ENCODE assay signal across 14 cellular contexts in the genomic region with DNA sequence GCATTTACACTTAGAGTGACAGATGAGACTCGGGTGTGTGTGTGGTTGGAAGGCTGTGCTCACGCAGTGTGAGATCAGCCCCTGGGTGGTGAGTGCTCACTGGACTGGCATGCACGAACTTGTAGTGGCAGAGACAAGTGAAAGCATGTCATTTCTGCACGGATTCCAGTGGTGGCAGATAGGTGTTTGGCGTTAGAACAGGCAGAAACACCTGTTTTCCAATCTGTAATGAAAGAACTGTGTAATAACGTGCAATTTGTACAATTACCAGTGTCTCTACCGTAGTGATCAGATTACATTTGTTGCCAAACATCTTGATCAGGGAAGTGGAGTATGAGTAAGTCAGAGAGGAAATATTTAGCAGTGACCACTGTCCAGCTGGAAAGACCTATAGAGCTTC. TPM values are rescaled to one million over a fixed set of nuclear protein-coding genes. Genes with fewer than 3 reads are reported as not detected.
DNase-seq lines count a peak whose midpoint lies in the region; ATAC-seq, FAIRE-seq and TF ChIP-seq lines count a peak whose summit lies in the region.
"Had no signal": no experiment of that assay in that cellular context is flagged by ENCODE, and none has a peak within 500 bp of the region (broad histone marks: within the 10 kb centered on the region; RNA-seq: fewer than 3 reads in every experiment).

No MANE protein-coding gene starts in this region.

- H3K27ac ChIP-seq in breast epithelium (no peak overlapping the region), SK-N-SH (ENCODE audit: low read depth in 2 of 2, low read length in 1 of 2) (no peak overlapping the region), kidney (ENCODE audit: low read depth in 2 of 2, low read length in 2 of 2) (no peak overlapping the region)
- H3K27ac ChIP-seq: uterus had no signal

- peak overlapping the region; percentile 49; the same call in 1 of the 2 replicates for H3K4me2 ChIP-seq in SK-N-SH

- no peak for TF ChIP-seq POLR2A in breast epithelium (IDR thresholded peaks at IDR 0.05)
- TF ChIP-seq POLR2A in erythroblast (IDR thresholded peaks at IDR 0.05; ENCODE audit: low read length) = no peak

- no peak for ATAC-seq in stimulated activated effector memory CD8-positive, alpha-beta T cell treated with anti-CD3 and anti-CD28 coated beads, Interleukin-12 subunit alpha, Interleukin-12 subunit beta, amount 100 ng/mL, for 72 hours
- ATAC-seq: natural killer cell treated with Interleukin-12 subunit alpha and Interleukin-12 subunit beta and Interleukin-15 and Interleukin-18, amount 100 ng/mL, for 72 hours had no signal

- H3K4me1 ChIP-seq in breast epithelium (peaks cover 0 to 7% of the 10 kb centered on the region in 2 donors), SK-N-SH (ENCODE audit: control insufficient read depth in 1 of 2, insufficient read depth in 2 of 2, low read depth in 1 of 2, low read length in 1 of 2) (no peaks in the 10 kb centered on the region), kidney (ENCODE audit: control insufficient read depth in 1 of 2, insufficient read depth in 1 of 2, low read depth in 1 of 2, low read length in 2 of 2) (peaks cover 4 to 11% of the 10 kb centered on the region in 2 donors)
- H3K4me1 ChIP-seq: uterus had no signal

- H3K9me3 ChIP-seq in breast epithelium = no peaks in the 10 kb centered on the region
- no peaks in the 10 kb centered on the region for H3K9me3 ChIP-seq in SK-N-SH
- H3K9me3 ChIP-seq in kidney (ENCODE audit: control insufficient read depth in 1 of 2, low read length in 2 of 2) = no peaks in the 10 kb centered on the region
- H3K9me3 ChIP-seq: uterus had no signal

- H3K9ac ChIP-seq in SK-N-SH (no peak overlapping the region), kidney (ENCODE audit: low read length in 2 of 2) (no peak overlapping the region)

- H3K27ac Mint-ChIP-seq in MCF 10A (ENCODE audit: low read depth, unreplicated experiment) = peak overlapping the region; percentile 82
- H3K27ac Mint-ChIP-seq in stimulated activated effector memory CD8-positive, alpha-beta T cell treated with anti-CD3 and anti-CD28 coated beads, Interleukin-12 subunit alpha, Interleukin-12 subunit beta, amount 100 ng/mL, for 72 hours = peak overlapping the region; percentile 51

- H3K4me3 Mint-ChIP-seq in MCF 10A (ENCODE audit: unreplicated experiment) = peak overlapping the region; percentile 59
- H3K4me3 Mint-ChIP-seq in stimulated activated effector memory CD8-positive, alpha-beta T cell treated with anti-CD3 and anti-CD28 coated beads, Interleukin-12 subunit alpha, Interleukin-12 subunit beta, amount 100 ng/mL, for 72 hours = no peak overlapping the region
- H3K4me3 Mint-ChIP-seq: natural killer cell treated with Interleukin-12 subunit alpha and Interleukin-12 subunit beta and Interleukin-15 and Interleukin-18, amount 100 ng/mL, for 72 hours had no signal

- no peaks in the 10 kb centered on the region for H3K9me3 Mint-ChIP-seq in MCF 10A (ENCODE audit: unreplicated experiment)
- no peaks in the 10 kb centered on the region for H3K9me3 Mint-ChIP-seq in stimulated activated effector memory CD8-positive, alpha-beta T cell treated with anti-CD3 and anti-CD28 coated beads, Interleukin-12 subunit alpha, Interleukin-12 subunit beta, amount 100 ng/mL, for 72 hours
- H3K9me3 Mint-ChIP-seq: natural killer cell treated with Interleukin-12 subunit alpha and Interleukin-12 subunit beta and Interleukin-15 and Interleukin-18, amount 100 ng/mL, for 72 hours had no signal

- peaks cover 11% of the 10 kb centered on the region for H3K4me1 Mint-ChIP-seq in MCF 10A (ENCODE audit: insufficient read depth, unreplicated experiment)
- peaks cover 24% of the 10 kb centered on the region for H3K4me1 Mint-ChIP-seq in stimulated activated effector memory CD8-positive, alpha-beta T cell treated with anti-CD3 and anti-CD28 coated beads, Interleukin-12 subunit alpha, Interleukin-12 subunit beta, amount 100 ng/mL, for 72 hours

- no peak for FAIRE-seq in kidney (lab: Jason Lieb, UNC)
- FAIRE-seq: islet of Langerhans had no signal

- POLR2A ChIA-PET in MCF 10A (lab: Yijun Ruan, JAX) (interaction anchor here (0.5 to 2.8 kb wide), 9 partner anchors 7 to 188 kb away, joined by 3 to 9 read pairs (median 3); partner anchors contain the start of genes CUL4A, LAMP1 and PCID2), SK-N-SH (lab: Yijun Ruan, JAX) (no interaction called here)

- H3K4me3 ChIP-seq in breast epithelium (no peak overlapping the region), SK-N-SH (ENCODE audit: low read depth in 2 of 2, low read length in 1 of 2) (no peak overlapping the region), fibroblast of the aortic adventitia (ENCODE audit: low read depth, low read length) (no peak overlapping the region), kidney (ENCODE audit: low read length in 2 of 2) (no peak overlapping the region)
- H3K4me3 ChIP-seq: uterus had no signal

- peaks cover 68% of the 10 kb centered on the region for H4K20me1 ChIP-seq in SK-N-SH (ENCODE audit: insufficient read depth)

- H3K36me3 ChIP-seq in breast epithelium (no peaks in the 10 kb centered on the region), SK-N-SH (replicated peaks in 1 of 2; ENCODE audit: control insufficient read depth in 1 of 2, insufficient read depth in 2 of 2, low read length in 1 of 2) (peaks cover 2 to 13% of the 10 kb centered on the region in 2 experiments), kidney (ENCODE audit: control insufficient read depth in 1 of 2, insufficient read depth in 2 of 2, low read length in 2 of 2) (peaks cover 6 to 10% of the 10 kb centered on the region in 2 donors)
- H3K36me3 ChIP-seq: uterus had no signal

- TF ChIP-seq CTCF in MCF 10A (IDR thresholded peaks at IDR 0.05; ENCODE audit: unreplicated experiment) (no peak), breast epithelium (IDR thresholded peaks at IDR 0.05) (no peak), SK-N-SH (IDR thresholded peaks at IDR 0.05) (no peak), fibroblast of the aortic adventitia (IDR thresholded peaks at IDR 0.05; ENCODE audit: insufficient read depth, low read length) (no peak), kidney (IDR thresholded peaks at IDR 0.05; ENCODE audit: borderline replicate concordance, extremely low read depth, insufficient read depth) (no peak)

- H3K27me3 ChIP-seq in breast epithelium (no peaks in the 10 kb centered on the region), SK-N-SH (ENCODE audit: insufficient read depth) (no peaks in the 10 kb centered on the region)
- H3K27me3 ChIP-seq: uterus had no signal

- H2AFZ ChIP-seq in SK-N-SH (ENCODE audit: low read depth) = no peak overlapping the region

- H3K36me3 Mint-ChIP-seq in MCF 10A (ENCODE audit: insufficient read depth, unreplicated experiment) = peaks cover 19% of the 10 kb centered on the region
- H3K36me3 Mint-ChIP-seq in stimulated activated effector memory CD8-positive, alpha-beta T cell treated with anti-CD3 and anti-CD28 coated beads, Interleukin-12 subunit alpha, Interleukin-12 subunit beta, amount 100 ng/mL, for 72 hours = peaks cover 59% of the 10 kb centered on the region
- H3K36me3 Mint-ChIP-seq: natural killer cell treated with Interleukin-12 subunit alpha and Interleukin-12 subunit beta and Interleukin-15 and Interleukin-18, amount 100 ng/mL, for 72 hours had no signal

- no peak for TF ChIP-seq RAD21 in SK-N-SH (IDR thresholded peaks at IDR 0.05; ENCODE audit: low read length)

- intact Hi-C loops in MCF 10A (cut with micrococcal nuclease) = no loop called here
- intact Hi-C loops in breast epithelium (cut with DNase I; ENCODE audit: low total_unique reads) = no loop called here
- intact Hi-C loops in kidney (cut with DNase I) = no loop called here

- H3F3A ChIP-seq in SK-N-SH (replicated peaks; ENCODE audit: insufficient read depth) = peaks cover 8% of the 10 kb centered on the region

- CTCF ChIA-PET in MCF 10A (lab: Yijun Ruan, JAX) = interaction anchor here (0.7 kb wide), 1 partner anchor 262 kb away, joined by 3 read pairs; no protein-coding TSS in a partner anchor
- CTCF ChIA-PET in SK-N-SH (lab: Yijun Ruan, JAX) = no interaction called here

- H3K9me2 ChIP-seq in SK-N-SH = no peaks in the 10 kb centered on the region

- DNase-seq in MCF 10A (ENCODE audit: unreplicated experiment) (peak; percentile 65), breast epithelium (ENCODE audit: low spot score in 2 of 2) (no peak), SK-N-SH (no peak), fibroblast of the aortic adventitia (ENCODE audit: low read depth) (peak; percentile 14), erythroblast (lab: John Stamatoyannopoulos, UW) (no peak), kidney (no peak), RPMI8226 (no peak)
- DNase-seq in stimulated activated effector memory CD8-positive, alpha-beta T cell treated with anti-CD3 and anti-CD28 coated beads, Interleukin-12 subunit alpha, Interleukin-12 subunit beta, amount 100 ng/mL, for 72 hours (ENCODE audit: low spot score in 2 of 2) = no peak
- DNase-seq: activated CD8-positive, alpha-beta memory T cell treated with anti-CD3 and anti-CD28 coated beads, Interleukin-2, amount 50 U/mL, for 4 hours; NCI-H345; uterus had no signal

- WGBS in SK-N-SH (ENCODE audit: low lambda C conversion rate) = 57% methylated on average over 7 of the region's 7 CpGs

- BruUV-seq in MCF 10A (replicated peaks; lab: Mats Ljungman, UMichigan) = no TSS peak

- peaks cover 97% of the 10 kb centered on the region for H3K79me2 ChIP-seq in SK-N-SH (ENCODE audit: insufficient read depth)

- no peaks in the 10 kb centered on the region for H3K27me3 Mint-ChIP-seq in MCF 10A (ENCODE audit: insufficient read depth, unreplicated experiment)
- H3K27me3 Mint-ChIP-seq: natural killer cell treated with Interleukin-12 subunit alpha and Interleukin-12 subunit beta and Interleukin-15 and Interleukin-18, amount 100 ng/mL, for 72 hours had no signal

- no peak for TF ChIP-seq EP300 in SK-N-SH (IDR thresholded peaks at IDR 0.05; ENCODE audit: borderline replicate concordance in 1 of 2, low read depth in 1 of 2, low read length in 1 of 2)

TF ChIP-seq in SK-N-SH, 30 proteins besides CTCF, POLR2A, EP300 and RAD21 (continues in another document):
- TF ChIP-seq CHD2 (IDR thresholded peaks at IDR 0.05; ENCODE audit: low read length, partially characterized antibody) = no peak
- no peak for TF ChIP-seq MXI1 (IDR thresholded peaks at IDR 0.05; ENCODE audit: low read depth, low read length)

RNA-seq across cellular contexts. Expression of gene LAMP1, which starts 8.2 kb away (rescaled TPM):
- total RNA-seq in MCF 10A (2022) (141 and 150 TPM in 2 replicates), breast epithelium (100 to 1,000 TPM in 1 of 3 donors, 10 to 100 TPM in 2; 96.7 to 167 (median 99.1) TPM), fibroblast of the aortic adventitia (ENCODE audit: low replicate concordance) (85.1 and 161 TPM in 2 replicates), kidney (256 TPM)
- polyA plus RNA-seq in SK-N-SH (2012; rRNA removed) (189 and 261 TPM in 2 replicates), kidney (ENCODE audit: insufficient read depth, low read depth, low replicate concordance) (210 TPM)
- polyA plus RNA-seq in SK-N-SH (2012; cell fraction: cytosol; rRNA removed) = 188 and 220 TPM in 2 replicates
- 255 and 320 TPM in 2 replicates for polyA plus RNA-seq in SK-N-SH (2012; cell fraction: nucleus; rRNA removed)

RNA-seq across cellular contexts. Expression of gene GRTP1, which starts 58.7 kb away (rescaled TPM):
- total RNA-seq in MCF 10A (2022) (2.4 and 3.5 TPM in 2 replicates), breast epithelium (10 to 100 TPM in 2 of 3 donors, 1 to 10 TPM in 1; 5.8 to 19.0 (median 14.0) TPM), fibroblast of the aortic adventitia (ENCODE audit: low replicate concordance) (1.9 and 5.2 TPM in 2 replicates), kidney (9.6 TPM)
- polyA plus RNA-seq in SK-N-SH (2012; rRNA removed) (8.0 and 10.2 TPM in 2 replicates), kidney (ENCODE audit: insufficient read depth, low read depth, low replicate concordance) (18.3 TPM)
- polyA plus RNA-seq in SK-N-SH (2012; cell fraction: cytosol; rRNA removed) = 8.0 and 9.0 TPM in 2 replicates
- 15.9 and 16.6 TPM in 2 replicates for polyA plus RNA-seq in SK-N-SH (2012; cell fraction: nucleus; rRNA removed)
- total RNA-seq: natural killer cell treated with Interleukin-12 subunit alpha and Interleukin-12 subunit beta and Interleukin-15 and Interleukin-18, amount 100 ng/mL, for 72 hours; RPMI7951 had no signal

Comparison
In these comparisons a context has a peak if more than half of its experiments do, and no peak if none do; other contexts are left out.
1. DNase-seq: peak in MCF 10A (single experiment) and fibroblast of the aortic adventitia (single experiment); none in breast epithelium (0 of 2), SK-N-SH (single experiment), stimulated activated effector memory CD8-positive, alpha-beta T cell treated with anti-CD3 and anti-CD28 coated beads, Interleukin-12 subunit alpha, Interleukin-12 subunit beta, amount 100 ng/mL, for 72 hours (0 of 2), erythroblast (0 of 2), kidney (single experiment) and RPMI8226 (single experiment).